In genomic region chr4:169268951-169269781, GRCh38 we compare ENCODE assay signal across 8 cellular contexts. TPM values are rescaled to one million over a fixed set of nuclear protein-coding genes. Genes with fewer than 3 reads are reported as not detected.
DNase-seq lines count a peak whose midpoint lies in the region; TF ChIP-seq lines count a peak whose summit lies in the region.

No MANE protein-coding gene starts in this region.

- H3K4me1 Mint-ChIP-seq in endothelial cell (ENCODE audit: unreplicated experiment) (peaks cover 36% of the 10 kb centered on the region), neural crest cell (peaks cover 39% of the 10 kb centered on the region)

- DNase-seq in GM03348 (ENCODE audit: low spot score) (peak; percentile 65), OCI-M1 (lab: John Stamatoyannopoulos, UW) (peak; percentile 40), endothelial cell (ENCODE audit: low spot score) (no peak), neural crest cell (ENCODE audit: low read depth, low spot score) (no peak), DMS114 treated with DMSO at 0.1 percent for 48 hours (lab: John Stamatoyannopoulos, UW; ENCODE audit: unreplicated experiment) (no peak), NCI-H2227 treated with DMSO at 0.1 percent for 48 hours (lab: John Stamatoyannopoulos, UW) (no peak), occipital lobe (lab: John Stamatoyannopoulos, UW) (no peak)
- DNase-seq in stimulated activated CD4-positive, alpha-beta T cell treated with anti-CD3 and anti-CD28 coated beads, Interleukin-4, amount 100 ng/mL, for 1 hour, result no peak

- H3K27ac Mint-ChIP-seq in endothelial cell (ENCODE audit: unreplicated experiment) (peak overlapping the region; percentile 88), neural crest cell (ENCODE audit: unreplicated experiment) (no peak overlapping the region)

- peaks cover 3% of the 10 kb centered on the region for H3K27me3 Mint-ChIP-seq in endothelial cell (ENCODE audit: unreplicated experiment)
- H3K27me3 Mint-ChIP-seq in neural crest cell (ENCODE audit: low read depth), result peaks cover 4% of the 10 kb centered on the region

- TF ChIP-seq CTCF in endothelial cell (IDR thresholded peaks at IDR 0.05; ENCODE audit: unreplicated experiment), result no peak
- no peak for TF ChIP-seq CTCF in neural crest cell (conservative IDR thresholded peaks at IDR 0.05)

- peaks cover 14% of the 10 kb centered on the region for H3K36me3 Mint-ChIP-seq in endothelial cell (ENCODE audit: low read depth, unreplicated experiment)
- peaks cover 14% of the 10 kb centered on the region for H3K36me3 Mint-ChIP-seq in neural crest cell (ENCODE audit: low read depth)

- peak overlapping the region; percentile 97 for H3K4me3 Mint-ChIP-seq in endothelial cell (ENCODE audit: unreplicated experiment)
- H3K4me3 Mint-ChIP-seq in neural crest cell, result peak overlapping the region; percentile 96

- no peaks in the 10 kb centered on the region for H3K9me3 Mint-ChIP-seq in endothelial cell (ENCODE audit: unreplicated experiment)
- peaks cover 3% of the 10 kb centered on the region for H3K9me3 Mint-ChIP-seq in neural crest cell

RNA-seq across cellular contexts. Expression of gene SH3RF1, which starts 1.6 kb away (rescaled TPM):
- 23.5 TPM for total RNA-seq in endothelial cell (ENCODE audit: unreplicated experiment)
- 18.6 and 21.2 TPM in 2 replicates for total RNA-seq in neural crest cell
- total RNA-seq in occipital lobe, result 8.1 TPM

Comparison
In these comparisons a context has a peak if more than half of its experiments do, and no peak if none do; other contexts are left out.
1. DNase-seq: peak in GM03348 (single experiment) and OCI-M1 (single experiment); none in endothelial cell (single experiment), neural crest cell (single experiment), stimulated activated CD4-positive, alpha-beta T cell treated with anti-CD3 and anti-CD28 coated beads, Interleukin-4, amount 100 ng/mL, for 1 hour (single experiment), DMS114 treated with DMSO at 0.1 percent for 48 hours (single experiment), NCI-H2227 treated with DMSO at 0.1 percent for 48 hours (single experiment) and occipital lobe (single experiment).